20 cellular contexts compared by ENCODE assay signal in genomic region chr11:76287227-76287626, GRCh38.
A peak's percentile ranks its signal among the peaks of the same experiment; 100 is the strongest.
DNase-seq lines count a peak whose midpoint lies in the region; ATAC-seq and TF ChIP-seq lines count a peak whose summit lies in the region.
"Had no signal": no experiment of that assay in that cellular context is flagged by ENCODE, and none has a peak within 500 bp of the region (broad histone marks: within the 10 kb centered on the region; RNA-seq: fewer than 3 reads in every experiment).

No MANE protein-coding gene starts in this region.

- H3K27ac ChIP-seq in BLaER1 (peak overlapping the region; percentile 87), KOPT-K1 (ENCODE audit: low read depth, low read length, poor library complexity, severe bottlenecking) (peak overlapping the region; percentile 86), A673 (ENCODE audit: low read depth, low read length, poor library complexity, severe bottlenecking) (no peak overlapping the region)
- H3K27ac ChIP-seq: 22Rv1, KMS-11 had no signal

- POLR2A ChIA-PET in A673 (lab: Charles Lee; ENCODE audit: low non-redundant PET), result no interaction called here

- peak overlapping the region; percentile 84 for H3K4me2 ChIP-seq in BLaER1
- H3K4me2 ChIP-seq: KMS-11 had no signal

- ATAC-seq in effector memory CD8-positive, alpha-beta T cell (replicated peaks), result no peak
- ATAC-seq: Panc1 had no signal

- no TSS peak for BruUV-seq in A673 (replicated peaks; lab: Mats Ljungman, UMichigan)

- no peak overlapping the region for H3K4me3 Mint-ChIP-seq in T-helper 2 cell treated with Interferon-gamma antibody and Interleukin-4, amounts not matched to agents 5 μg/mL and 100 μg/mL, for 36 hours
- H3K4me3 Mint-ChIP-seq in effector memory CD8-positive, alpha-beta T cell, result no peak overlapping the region
- H3K4me3 Mint-ChIP-seq in CD14-positive monocyte, result no peak overlapping the region

- no peaks in the 10 kb centered on the region for H3K36me3 ChIP-seq in BLaER1
- H3K36me3 ChIP-seq in KOPT-K1 (ENCODE audit: insufficient read depth, low read length), result no peaks in the 10 kb centered on the region
- no peaks in the 10 kb centered on the region for H3K36me3 ChIP-seq in A673 (ENCODE audit: insufficient read depth, low read length, poor library complexity, severe bottlenecking)
- H3K36me3 ChIP-seq: BE2C, MG63 had no signal

- no peak for TF ChIP-seq CTCF in A673 (conservative IDR thresholded peaks at IDR 0.05; ENCODE audit: low read depth, low read length)
- TF ChIP-seq CTCF in CD14-positive monocyte (IDR thresholded peaks at IDR 0.05), result no peak

- H3K27me3 ChIP-seq in BLaER1 (no peaks in the 10 kb centered on the region), A673 (replicated peaks; ENCODE audit: insufficient read depth, low read depth, low read length, poor library complexity) (no peaks in the 10 kb centered on the region)
- H3K27me3 ChIP-seq: BE2C, MG63 had no signal

- H3K4me1 Mint-ChIP-seq in T-helper 2 cell treated with Interferon-gamma antibody and Interleukin-4, amounts not matched to agents 5 μg/mL and 100 μg/mL, for 36 hours (ENCODE audit: low read depth), result peaks cover 15% of the 10 kb centered on the region
- H3K4me1 Mint-ChIP-seq in effector memory CD8-positive, alpha-beta T cell (ENCODE audit: low read depth in 2 of 2), result peaks cover 19 to 25% of the 10 kb centered on the region in 2 donors
- H3K4me1 Mint-ChIP-seq in CD14-positive monocyte, result peaks cover 12% of the 10 kb centered on the region

- H3K9me3 ChIP-seq in BLaER1 (no peaks in the 10 kb centered on the region), KOPT-K1 (ENCODE audit: insufficient read depth, low read length, poor library complexity, severe bottlenecking) (no peaks in the 10 kb centered on the region), A673 (ENCODE audit: low read depth, low read length, poor library complexity, severe bottlenecking) (no peaks in the 10 kb centered on the region)
- H3K9me3 ChIP-seq: BE2C, MG63 had no signal

- intact Hi-C loops in A673 (cut with micrococcal nuclease; ENCODE audit: unreplicated experiment) (no loop called here), CD14-positive monocyte (cut with micrococcal nuclease) (no loop called here)

- H4K20me1 ChIP-seq in BLaER1, result no peaks in the 10 kb centered on the region

- H3K9me3 Mint-ChIP-seq in T-helper 2 cell treated with Interferon-gamma antibody and Interleukin-4, amounts not matched to agents 5 μg/mL and 100 μg/mL, for 36 hours, result no peaks in the 10 kb centered on the region
- H3K9me3 Mint-ChIP-seq in effector memory CD8-positive, alpha-beta T cell, result no peaks in the 10 kb centered on the region
- H3K9me3 Mint-ChIP-seq in CD14-positive monocyte, result peaks cover 0 to 2% (median 0%) of the 10 kb centered on the region in 7 donors

- peak overlapping the region; percentile 61; the same call in 1 of the 2 replicates for H3K9ac ChIP-seq in BLaER1
- H3K9ac ChIP-seq: KMS-11 had no signal

- no peak for DNase-seq in T-helper 2 cell treated with Interferon-gamma antibody and Interleukin-4, amounts not matched to agents 5 μg/mL and 100 μg/mL, for 36 hours (ENCODE audit: low spot score)
- DNase-seq in T-helper 2 cell, result no peak
- DNase-seq in effector memory CD8-positive, alpha-beta T cell, result no peak
- DNase-seq in stimulated activated CD8-positive, alpha-beta memory T cell treated with anti-CD3 and anti-CD28 coated beads, Interleukin-4, amount 100 ng/mL, for 48 hours, result no peak
- no peak for DNase-seq in A673 (ENCODE audit: low spot score)
- no peak for DNase-seq in CD14-positive monocyte (ENCODE audit: low spot score)
- DNase-seq: BE2C, COR-L47, DMS153, EL, MG63, NCI-H1092, NCI-H2227 treated with DMSO at 0.1 percent for 48 hours, NCI-H524, Right ventricle myocardium superior had no signal

- H3K27ac Mint-ChIP-seq in T-helper 2 cell treated with Interferon-gamma antibody and Interleukin-4, amounts not matched to agents 5 μg/mL and 100 μg/mL, for 36 hours, result peak overlapping the region; percentile 57
- peak overlapping the region; percentile 86 to 92 for H3K27ac Mint-ChIP-seq in effector memory CD8-positive, alpha-beta T cell
- peak overlapping the region in 1 of 7 donors; percentile 2 for H3K27ac Mint-ChIP-seq in CD14-positive monocyte

- H3K27me3 Mint-ChIP-seq in T-helper 2 cell treated with Interferon-gamma antibody and Interleukin-4, amounts not matched to agents 5 μg/mL and 100 μg/mL, for 36 hours (ENCODE audit: low read depth), result no peaks in the 10 kb centered on the region
- H3K27me3 Mint-ChIP-seq in effector memory CD8-positive, alpha-beta T cell, result no peaks in the 10 kb centered on the region
- peaks cover 0 to 9% (median 5%) of the 10 kb centered on the region in 3 donors for H3K27me3 Mint-ChIP-seq in CD14-positive monocyte (ENCODE audit: low read depth in 3 of 3)

- H3K36me3 Mint-ChIP-seq in T-helper 2 cell treated with Interferon-gamma antibody and Interleukin-4, amounts not matched to agents 5 μg/mL and 100 μg/mL, for 36 hours (ENCODE audit: low read depth), result no peaks in the 10 kb centered on the region
- no peaks in the 10 kb centered on the region for H3K36me3 Mint-ChIP-seq in effector memory CD8-positive, alpha-beta T cell (ENCODE audit: insufficient read depth)
- no peaks in the 10 kb centered on the region for H3K36me3 Mint-ChIP-seq in CD14-positive monocyte

- H3K4me1 ChIP-seq in BLaER1 (peaks cover 85% of the 10 kb centered on the region), A673 (ENCODE audit: insufficient read depth, low read length, poor library complexity, severe bottlenecking) (no peaks in the 10 kb centered on the region)

- CTCF ChIA-PET in A673 (lab: Charles Lee), result no interaction called here

- H3K4me3 ChIP-seq in BLaER1, result no peak overlapping the region
- H3K4me3 ChIP-seq in A673 (ENCODE audit: low read depth, low read length, poor library complexity, severe bottlenecking), result no peak overlapping the region
- H3K4me3 ChIP-seq: MG63 had no signal
